In genomic region chr3:177306252-177306651, GRCh38 we compare ENCODE assay signal across 26 cellular contexts.
DNase-seq lines count a peak whose midpoint lies in the region; ATAC-seq and TF ChIP-seq lines count a peak whose summit lies in the region.
"Had no signal": no experiment of that assay in that cellular context is flagged by ENCODE, and none has a peak within 500 bp of the region (broad histone marks: within the 10 kb centered on the region; RNA-seq: fewer than 3 reads in every experiment).

No MANE protein-coding gene starts in this region.

- H3K27ac ChIP-seq in PC-3 (ENCODE audit: low read length) (no peak overlapping the region), testis (no peak overlapping the region)
- H3K27ac ChIP-seq: ascending aorta, gastroesophageal sphincter, tibial artery had no signal

- DNase-seq in EL (peak; percentile 61), PC-3 (peak; percentile 89), dermis blood vessel endothelial cell (peak; percentile 67), iris pigment epithelial cell (ENCODE audit: low read depth) (peak; percentile 81), testis (no peak), medulla oblongata (ENCODE audit: extremely low spot score) (no peak), NCI-H2227 (lab: John Stamatoyannopoulos, UW; ENCODE audit: unreplicated experiment) (no peak)
- no peak for DNase-seq in effector memory CD8-positive, alpha-beta T cell
- DNase-seq: ACHN; activated CD4-positive, alpha-beta T cell treated with anti-CD3 and anti-CD28 coated beads for 36 hours; activated naive CD4-positive, alpha-beta T cell treated with anti-CD3 and anti-CD28 coated beads, Interleukin-2, amount 50 U/mL, for 16 hours; activated T-cell treated with anti-CD3 and anti-CD28 coated beads, Interleukin-2, amount 50 U/mL, for 72 hours; C1 segment of cervical spinal cord; endodermal cell; H7; Karpas-422; mesendoderm; naive thymus-derived CD4-positive, alpha-beta T cell; NCI-H1048; NCI-H2029; posterior cingulate gyrus; stimulated activated CD4-positive, alpha-beta T cell treated with anti-CD3 and anti-CD28 coated beads, Interleukin-1b, Interleukin-23, amount 100 ng/mL, for 48 hours; stimulated activated naive CD8-positive, alpha-beta T cell treated with anti-CD3 and anti-CD28 coated beads, Interleukin-15, Interleukin-2, amounts not matched to agents 100 U/mL and 50 U/mL, for 24 hours; tibial artery had no signal

- POLR2A ChIA-PET in PC-3 (lab: Charles Lee; ENCODE audit: unreplicated experiment), result no interaction called here

- H2AFZ ChIP-seq in PC-3 (ENCODE audit: low read length), result no peak overlapping the region

- H3K9me3 ChIP-seq in PC-3 (ENCODE audit: low read length), result no peaks in the 10 kb centered on the region
- no peaks in the 10 kb centered on the region for H3K9me3 ChIP-seq in testis

- TF ChIP-seq CTCF in PC-3 (conservative IDR thresholded peaks at IDR 0.05; ENCODE audit: low read depth, low read length) (no peak), testis (IDR thresholded peaks at IDR 0.05) (no peak)

- ATAC-seq in PC-3, result peak; percentile 78
- no peak for ATAC-seq in effector memory CD8-positive, alpha-beta T cell (replicated peaks)
- ATAC-seq: activated CD4-positive, alpha-beta T cell treated with anti-CD3 and anti-CD28 coated beads for 36 hours; activated T-cell treated with anti-CD3 and anti-CD28 coated beads, Interleukin-2, amount 50 U/mL, for 72 hours; gastroesophageal sphincter; naive thymus-derived CD4-positive, alpha-beta T cell; stimulated activated naive CD8-positive, alpha-beta T cell treated with anti-CD3 and anti-CD28 coated beads, Interleukin-15, Interleukin-2, amounts not matched to agents 100 U/mL and 50 U/mL, for 24 hours had no signal

- no peaks in the 10 kb centered on the region for H3K4me1 Mint-ChIP-seq in effector memory CD8-positive, alpha-beta T cell (ENCODE audit: low read depth in 2 of 2)
- H3K4me1 Mint-ChIP-seq: activated CD4-positive, alpha-beta T cell treated with anti-CD3 and anti-CD28 coated beads for 36 hours; endodermal cell had no signal

- intact Hi-C loops in PC-3 (cut with micrococcal nuclease) (loop anchor here (1.0 to 5.0 kb wide), 3 partner anchors 39 to 109 kb away; partner anchors contain the start of gene TBL1XR1), testis (cut with DNase I; ENCODE audit: low total_unique reads) (no loop called here)

- H3K4me3 ChIP-seq in PC-3 (ENCODE audit: low read length), result no peak overlapping the region
- no peak overlapping the region for H3K4me3 ChIP-seq in testis
- H3K4me3 ChIP-seq: ascending aorta, gastroesophageal sphincter, tibial artery had no signal

- H3K4me1 ChIP-seq in PC-3 (ENCODE audit: insufficient read depth, low read length) (peaks cover 10% of the 10 kb centered on the region), testis (no peaks in the 10 kb centered on the region)
- H3K4me1 ChIP-seq: ascending aorta, gastroesophageal sphincter, tibial artery had no signal

- H3K9ac ChIP-seq in PC-3 (ENCODE audit: low read length), result no peak overlapping the region

- H3F3A ChIP-seq in PC-3 (ENCODE audit: low read length, unreplicated experiment), result no peaks in the 10 kb centered on the region

- H3K79me2 ChIP-seq in PC-3 (ENCODE audit: low read length), result no peaks in the 10 kb centered on the region

- peak overlapping the region; percentile 64 for H3K4me2 ChIP-seq in PC-3 (ENCODE audit: low read length)

- no peaks in the 10 kb centered on the region for H3K9me3 Mint-ChIP-seq in effector memory CD8-positive, alpha-beta T cell

- no peak overlapping the region for H3K27ac Mint-ChIP-seq in effector memory CD8-positive, alpha-beta T cell
- H3K27ac Mint-ChIP-seq: activated CD4-positive, alpha-beta T cell treated with anti-CD3 and anti-CD28 coated beads for 36 hours; activated T-cell treated with anti-CD3 and anti-CD28 coated beads, Interleukin-2, amount 50 U/mL, for 72 hours; endodermal cell; naive thymus-derived CD4-positive, alpha-beta T cell had no signal

- TF ChIP-seq POLR2A in testis (IDR thresholded peaks at IDR 0.05), result no peak

- BruUV-seq in PC-3 (replicated peaks; lab: Mats Ljungman, UMichigan), result no TSS peak

- no peaks in the 10 kb centered on the region for H3K27me3 Mint-ChIP-seq in effector memory CD8-positive, alpha-beta T cell

- no peaks in the 10 kb centered on the region for H4K20me1 ChIP-seq in PC-3 (ENCODE audit: low read length)

- no peak overlapping the region for H3K4me3 Mint-ChIP-seq in effector memory CD8-positive, alpha-beta T cell
- H3K4me3 Mint-ChIP-seq: activated CD4-positive, alpha-beta T cell treated with anti-CD3 and anti-CD28 coated beads for 36 hours; activated T-cell treated with anti-CD3 and anti-CD28 coated beads, Interleukin-2, amount 50 U/mL, for 72 hours; endodermal cell; naive thymus-derived CD4-positive, alpha-beta T cell had no signal

- WGBS in testis, 2 donors, result 86 to 91% methylated on average over 2 of the region's 2 CpGs

- peaks cover 3% of the 10 kb centered on the region for H3K36me3 Mint-ChIP-seq in effector memory CD8-positive, alpha-beta T cell (ENCODE audit: insufficient read depth)

- H3K9me2 ChIP-seq in PC-3 (replicated peaks; ENCODE audit: low read length), result no peaks in the 10 kb centered on the region

- H3K36me3 ChIP-seq in PC-3 (ENCODE audit: low read depth, low read length) (no peaks in the 10 kb centered on the region), testis (ENCODE audit: low read depth, missing control alignments) (no peaks in the 10 kb centered on the region)
- H3K36me3 ChIP-seq: ascending aorta, gastroesophageal sphincter, tibial artery had no signal

- H3K27me3 ChIP-seq in PC-3 (ENCODE audit: low read length), result no peaks in the 10 kb centered on the region
- H3K27me3 ChIP-seq in testis, result no peaks in the 10 kb centered on the region
- H3K27me3 ChIP-seq: ascending aorta, gastroesophageal sphincter, tibial artery had no signal

- CTCF ChIA-PET in PC-3 (lab: Charles Lee), result no interaction called here

Comparison
In these comparisons a context has a peak if more than half of its experiments do, and no peak if none do; other contexts are left out.
1. DNase-seq: peak in EL (single experiment), PC-3 (single experiment), dermis blood vessel endothelial cell (single experiment) and iris pigment epithelial cell (single experiment); none in testis (single experiment), medulla oblongata (single experiment), NCI-H2227 (single experiment) and effector memory CD8-positive, alpha-beta T cell (0 of 3).